21 cellular contexts compared by ENCODE assay signal in the genomic region with DNA sequence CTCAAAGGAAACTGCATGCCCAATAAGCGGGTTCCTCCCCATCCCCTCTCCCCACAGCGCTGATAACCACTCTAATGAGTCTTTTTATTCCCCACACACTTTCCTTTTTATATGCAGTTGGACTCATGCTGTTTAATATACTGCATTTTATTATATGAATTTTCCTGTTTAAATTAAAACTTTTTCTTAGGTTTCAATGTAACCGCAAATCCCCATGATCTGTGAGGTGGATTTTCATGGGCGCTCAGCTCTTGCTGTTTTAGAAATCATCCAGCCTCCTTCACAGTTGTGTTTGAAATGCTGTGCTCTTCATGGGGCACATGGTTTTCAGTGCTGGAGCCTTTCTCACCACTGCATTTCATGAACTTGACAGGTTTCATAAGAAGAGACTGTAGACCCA.
"Had no signal": no experiment of that assay in that cellular context is flagged by ENCODE, and none has a peak within 500 bp of the region (broad histone marks: within the 10 kb centered on the region; RNA-seq: fewer than 3 reads in every experiment).

No MANE protein-coding gene starts in this region.

- DNase-seq: KBM-7, MG63, NCI-H1092, NCI-H1105 treated with DMSO at 0.1 percent for 48 hours, NCI-H1436, NCI-H187, NCI-H2029, NCI-H2081 treated with DMSO at 0.1 percent for 48 hours, NCI-H2171, NCI-H226, NCI-H446, NCI-H510A, NCI-H524 treated with DMSO at 0.1 percent for 48 hours, NCI-H69, NCI-H774, PC-3, SHP77 had no signal

- H3K4me3 ChIP-seq: MG63 had no signal

- H3K9me3 ChIP-seq: MG63 had no signal

- FAIRE-seq: HTR-8/SVneo had no signal

- H3K36me3 ChIP-seq: MG63 had no signal

- H3K27ac ChIP-seq: HL-60, RWPE1 had no signal

- H3K27me3 ChIP-seq: MG63 had no signal

- ATAC-seq: Panc1, PC-3 had no signal
